ENCODE assay signal across 37 cellular contexts in genomic region chr14:32378284-32378683, GRCh38.
"Had no signal": no experiment of that assay in that cellular context is flagged by ENCODE, and none has a peak within 500 bp of the region (broad histone marks: within the 10 kb centered on the region; RNA-seq: fewer than 3 reads in every experiment).

No MANE protein-coding gene starts in this region.

- H3K4me3 ChIP-seq: ascending aorta, cardiac muscle cell had no signal

- H3K36me3 Mint-ChIP-seq: activated CD4-positive, alpha-beta memory T cell treated with anti-CD3 and anti-CD28 coated beads for 36 hours; activated naive CD4-positive, alpha-beta T cell treated with anti-CD3 and anti-CD28 coated beads, Interleukin-2, amount 50 U/mL, for 24 hours; activated naive CD8-positive, alpha-beta T cell treated with anti-CD3 and anti-CD28 coated beads, Interleukin-2, amount 10 ng/mL, durations not matched to agents 7 days and 5 days had no signal

- H3K36me3 ChIP-seq: ascending aorta, cardiac muscle cell had no signal

- H3K4me1 Mint-ChIP-seq: activated B cell treated with CpG ODN at 0.5 μM for 24 hours; central memory CD8-positive, alpha-beta T cell had no signal

- ATAC-seq: activated CD8-positive, alpha-beta T cell treated with anti-CD3 and anti-CD28 coated beads for 36 hours; activated naive CD8-positive, alpha-beta T cell treated with anti-CD3 and anti-CD28 coated beads, Interleukin-2, amount 50 U/mL, for 24 hours; activated T-cell treated with anti-CD3 and anti-CD28 coated beads, Interleukin-2, amount 50 U/mL, for 4 hours; activated T-cell treated with anti-CD3 and anti-CD28 coated beads, Interleukin-2, amount 50 U/mL, for 72 hours; activated T-helper 17 cell treated with anti-CD3 and anti-CD28 coated beads, Interleukin-2, amount 50 U/mL, for 72 hours had no signal

- H3K27me3 ChIP-seq: ascending aorta, cardiac muscle cell had no signal

- H3K27ac ChIP-seq: ascending aorta, cardiac muscle cell, VCaP had no signal

- H3K4me3 Mint-ChIP-seq: activated B cell treated with CpG ODN at 0.5 μM for 24 hours; activated CD4-positive, alpha-beta memory T cell treated with anti-CD3 and anti-CD28 coated beads for 36 hours; activated CD4-positive, alpha-beta T cell treated with anti-CD3 and anti-CD28 coated beads, Interleukin-2, amount 10 ng/mL, durations not matched to agents 24 days and 14 days; activated CD8-positive, alpha-beta T cell treated with anti-CD3 and anti-CD28 coated beads for 36 hours; activated naive CD4-positive, alpha-beta T cell treated with anti-CD3 and anti-CD28 coated beads for 36 hours; activated naive CD4-positive, alpha-beta T cell treated with anti-CD3 and anti-CD28 coated beads, Interleukin-2, amount 50 U/mL, for 24 hours; activated naive CD8-positive, alpha-beta T cell; activated naive CD8-positive, alpha-beta T cell treated with anti-CD3 and anti-CD28 coated beads, Interleukin-2, amount 10 ng/mL, durations not matched to agents 7 days and 5 days; activated naive CD8-positive, alpha-beta T cell treated with anti-CD3 and anti-CD28 coated beads, Interleukin-2, amount 50 U/mL, for 24 hours; activated T-cell treated with anti-CD3 and anti-CD28 coated beads, Interleukin-2, amount 50 U/mL, for 4 hours; activated T-cell treated with anti-CD3 and anti-CD28 coated beads, Interleukin-2, amount 50 U/mL, for 72 hours; activated T-helper 1 cell treated with anti-CD3 and anti-CD28 coated beads, Interleukin-12 subunit alpha, Interleukin-12 subunit beta, Interleukin-2, Interleukin-4 antibody, amounts not matched to agents 30 ng/mL and 10 ng/mL and 1 ng/mL, durations not matched to agents 14 hours and 24 hours and 36 hours; activated T-helper 17 cell treated with anti-CD3 and anti-CD28 coated beads, Interleukin-2, amount 50 U/mL, for 72 hours; brain; central memory CD8-positive, alpha-beta T cell; T-helper 1 cell treated with Interleukin-12 subunit alpha and Interleukin-12 subunit beta and Interleukin-4 antibody, amounts not matched to agents 30 μg/mL and 1 μg/mL, for 36 hours; T-helper 2 cell treated with Interferon-gamma antibody and Interleukin-4, amounts not matched to agents 5 μg/mL and 100 μg/mL, for 36 hours had no signal

- H3K9me3 Mint-ChIP-seq: activated B cell treated with CpG ODN at 0.5 μM for 24 hours; activated CD4-positive, alpha-beta memory T cell treated with anti-CD3 and anti-CD28 coated beads for 36 hours; activated CD4-positive, alpha-beta T cell treated with anti-CD3 and anti-CD28 coated beads, Interleukin-2, amount 10 ng/mL, durations not matched to agents 24 days and 14 days; activated CD8-positive, alpha-beta T cell treated with anti-CD3 and anti-CD28 coated beads for 36 hours; activated naive CD4-positive, alpha-beta T cell treated with anti-CD3 and anti-CD28 coated beads for 36 hours; activated naive CD4-positive, alpha-beta T cell treated with anti-CD3 and anti-CD28 coated beads, Interleukin-2, amount 50 U/mL, for 24 hours; activated naive CD8-positive, alpha-beta T cell treated with anti-CD3 and anti-CD28 coated beads, Interleukin-2, amount 10 ng/mL, durations not matched to agents 7 days and 5 days; activated naive CD8-positive, alpha-beta T cell treated with anti-CD3 and anti-CD28 coated beads, Interleukin-2, amount 50 U/mL, for 24 hours; activated T-cell treated with anti-CD3 and anti-CD28 coated beads, Interleukin-2, amount 50 U/mL, for 4 hours; activated T-cell treated with anti-CD3 and anti-CD28 coated beads, Interleukin-2, amount 50 U/mL, for 72 hours; activated T-helper 1 cell treated with anti-CD3 and anti-CD28 coated beads, Interleukin-12 subunit alpha, Interleukin-12 subunit beta, Interleukin-2, Interleukin-4 antibody, amounts not matched to agents 30 ng/mL and 10 ng/mL and 1 ng/mL, durations not matched to agents 14 hours and 24 hours and 36 hours; brain; T-helper 1 cell treated with Interleukin-12 subunit alpha and Interleukin-12 subunit beta and Interleukin-4 antibody, amounts not matched to agents 30 μg/mL and 1 μg/mL, for 36 hours; T-helper 2 cell treated with Interferon-gamma antibody and Interleukin-4, amounts not matched to agents 5 μg/mL and 100 μg/mL, for 36 hours had no signal

- H3K4me1 ChIP-seq: ascending aorta had no signal

- H3K9me3 ChIP-seq: ascending aorta had no signal

- H3K27ac Mint-ChIP-seq: activated B cell treated with CpG ODN at 0.5 μM for 24 hours; activated CD4-positive, alpha-beta memory T cell treated with anti-CD3 and anti-CD28 coated beads for 36 hours; activated CD4-positive, alpha-beta T cell treated with anti-CD3 and anti-CD28 coated beads, Interleukin-2, amount 10 ng/mL, durations not matched to agents 24 days and 14 days; activated CD8-positive, alpha-beta T cell treated with anti-CD3 and anti-CD28 coated beads for 36 hours; activated naive CD4-positive, alpha-beta T cell treated with anti-CD3 and anti-CD28 coated beads for 36 hours; activated naive CD4-positive, alpha-beta T cell treated with anti-CD3 and anti-CD28 coated beads, Interleukin-2, amount 50 U/mL, for 24 hours; activated naive CD8-positive, alpha-beta T cell; activated naive CD8-positive, alpha-beta T cell treated with anti-CD3 and anti-CD28 coated beads, Interleukin-2, amount 10 ng/mL, durations not matched to agents 7 days and 5 days; activated naive CD8-positive, alpha-beta T cell treated with anti-CD3 and anti-CD28 coated beads, Interleukin-2, amount 50 U/mL, for 24 hours; activated T-cell treated with anti-CD3 and anti-CD28 coated beads, Interleukin-2, amount 50 U/mL, for 72 hours; activated T-helper 1 cell treated with anti-CD3 and anti-CD28 coated beads, Interleukin-12 subunit alpha, Interleukin-12 subunit beta, Interleukin-2, Interleukin-4 antibody, amounts not matched to agents 30 ng/mL and 10 ng/mL and 1 ng/mL, durations not matched to agents 14 hours and 24 hours and 36 hours; activated T-helper 17 cell treated with anti-CD3 and anti-CD28 coated beads, Interleukin-2, amount 50 U/mL, for 72 hours; brain; T-helper 1 cell treated with Interleukin-12 subunit alpha and Interleukin-12 subunit beta and Interleukin-4 antibody, amounts not matched to agents 30 μg/mL and 1 μg/mL, for 36 hours; T-helper 2 cell treated with Interferon-gamma antibody and Interleukin-4, amounts not matched to agents 5 μg/mL and 100 μg/mL, for 36 hours had no signal

- H3K27me3 Mint-ChIP-seq: activated B cell treated with CpG ODN at 0.5 μM for 24 hours; activated CD4-positive, alpha-beta memory T cell treated with anti-CD3 and anti-CD28 coated beads for 36 hours; activated CD4-positive, alpha-beta T cell treated with anti-CD3 and anti-CD28 coated beads, Interleukin-2, amount 10 ng/mL, durations not matched to agents 24 days and 14 days; activated CD8-positive, alpha-beta T cell treated with anti-CD3 and anti-CD28 coated beads for 36 hours; activated naive CD4-positive, alpha-beta T cell treated with anti-CD3 and anti-CD28 coated beads, Interleukin-2, amount 50 U/mL, for 24 hours; activated naive CD8-positive, alpha-beta T cell; activated naive CD8-positive, alpha-beta T cell treated with anti-CD3 and anti-CD28 coated beads, Interleukin-2, amount 10 ng/mL, durations not matched to agents 7 days and 5 days; activated naive CD8-positive, alpha-beta T cell treated with anti-CD3 and anti-CD28 coated beads, Interleukin-2, amount 50 U/mL, for 24 hours; brain; central memory CD8-positive, alpha-beta T cell had no signal

- DNase-seq: activated B cell treated with CpG ODN at 0.5 μM for 24 hours; activated CD4-positive, alpha-beta memory T cell treated with anti-CD3 and anti-CD28 coated beads for 36 hours; activated CD4-positive, alpha-beta T cell treated with anti-CD3 and anti-CD28 coated beads for 4 hours; activated CD4-positive, alpha-beta T cell treated with anti-CD3 and anti-CD28 coated beads, Interleukin-2, amount 10 ng/mL, durations not matched to agents 24 days and 14 days; activated CD4-positive, alpha-beta T cell treated with anti-CD3 and anti-CD28 coated beads, Interleukin-2, amount 50 U/mL, for 1 hour; activated CD4-positive, alpha-beta T cell treated with anti-CD3 and anti-CD28 coated beads, Interleukin-2, amount 50 U/mL, for 4 hours; activated CD4-positive, CD25-positive, alpha-beta regulatory T cell treated with anti-CD3 and anti-CD28 coated beads, Interleukin-2, amount 50 U/mL, for 72 hours; activated CD8-positive, alpha-beta memory T cell treated with anti-CD3 and anti-CD28 coated beads, Interleukin-2, amount 50 U/mL, for 4 hours; activated CD8-positive, alpha-beta T cell treated with anti-CD3 and anti-CD28 coated beads for 36 hours; activated effector memory CD4-positive, alpha-beta T cell treated with anti-CD3 and anti-CD28 coated beads, Interleukin-2, amount 50 U/mL, for 16 hours; activated gamma-delta T cell treated with Interleukin-2 at 50 U/mL for 16 hours; activated naive CD4-positive, alpha-beta T cell; activated naive CD4-positive, alpha-beta T cell treated with anti-CD3 and anti-CD28 coated beads for 36 hours; activated naive CD8-positive, alpha-beta T cell treated with anti-CD3 and anti-CD28 coated beads, Interleukin-2, amount 10 ng/mL, durations not matched to agents 7 days and 5 days; activated naive CD8-positive, alpha-beta T cell treated with anti-CD3 and anti-CD28 coated beads, Interleukin-2, amount 50 U/mL, for 24 hours; activated T-cell treated with anti-CD3 and anti-CD28 coated beads for 4 hours; activated T-cell treated with anti-CD3 and anti-CD28 coated beads, Interleukin-2, amount 50 U/mL, for 1 hour; activated T-cell treated with anti-CD3 and anti-CD28 coated beads, Interleukin-2, amount 50 U/mL, for 4 hours; activated T-cell treated with anti-CD3 and anti-CD28 coated beads, Interleukin-2, amount 50 U/mL, for 72 hours; amygdala; anterior cingulate cortex; caudate nucleus; cerebellar nuclear complex; T-helper 1 cell; T-helper 2 cell; T-helper 9 cell had no signal
